29 cellular contexts compared by ENCODE assay signal in the genomic region with DNA sequence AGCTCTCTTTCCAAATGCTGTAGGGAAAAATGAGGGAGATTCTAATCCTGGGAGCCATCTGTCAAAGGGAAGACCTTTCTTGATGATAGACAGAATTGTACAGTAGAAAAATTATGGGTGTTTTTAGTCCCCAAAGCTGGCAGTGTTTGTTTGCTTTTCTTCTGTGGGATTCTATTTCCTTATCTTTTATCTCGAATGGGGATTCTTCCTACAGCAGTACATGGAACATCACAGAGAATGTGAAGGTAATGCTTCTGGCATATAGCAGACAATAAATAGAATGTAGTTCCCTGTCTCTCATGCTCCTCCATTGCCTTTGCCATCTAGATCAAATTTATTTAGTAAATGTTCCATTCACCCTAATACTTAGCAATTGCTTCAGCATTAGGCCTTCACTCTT.
"Had no signal": no experiment of that assay in that cellular context is flagged by ENCODE, and none has a peak within 500 bp of the region (broad histone marks: within the 10 kb centered on the region; RNA-seq: fewer than 3 reads in every experiment).

No MANE protein-coding gene starts in this region.

- ATAC-seq: heart right ventricle; left cardiac atrium; naive thymus-derived CD4-positive, alpha-beta T cell; psoas muscle; right cardiac atrium; stimulated activated effector memory CD8-positive, alpha-beta T cell treated with anti-CD3 and anti-CD28 coated beads, Interleukin-12 subunit alpha, Interleukin-12 subunit beta, amount 100 ng/mL, for 72 hours had no signal

- H3K9me3 Mint-ChIP-seq: naive thymus-derived CD4-positive, alpha-beta T cell; nephron; stimulated activated effector memory CD8-positive, alpha-beta T cell treated with anti-CD3 and anti-CD28 coated beads, Interleukin-12 subunit alpha, Interleukin-12 subunit beta, amount 100 ng/mL, for 72 hours had no signal

- H3K36me3 ChIP-seq: colonic mucosa, esophagus squamous epithelium, heart right ventricle, left lung, ovary, sigmoid colon, vagina had no signal

- H3K9me3 ChIP-seq: colonic mucosa, esophagus squamous epithelium, heart right ventricle, left lung, ovary, psoas muscle, sigmoid colon, testis, vagina had no signal

- H3K4me3 Mint-ChIP-seq: naive thymus-derived CD4-positive, alpha-beta T cell; nephron; stimulated activated effector memory CD8-positive, alpha-beta T cell treated with anti-CD3 and anti-CD28 coated beads, Interleukin-12 subunit alpha, Interleukin-12 subunit beta, amount 100 ng/mL, for 72 hours had no signal

- H3K36me3 Mint-ChIP-seq: naive thymus-derived CD4-positive, alpha-beta T cell; stimulated activated effector memory CD8-positive, alpha-beta T cell treated with anti-CD3 and anti-CD28 coated beads, Interleukin-12 subunit alpha, Interleukin-12 subunit beta, amount 100 ng/mL, for 72 hours had no signal

- H3K27ac Mint-ChIP-seq: naive thymus-derived CD4-positive, alpha-beta T cell; nephron; stimulated activated effector memory CD8-positive, alpha-beta T cell treated with anti-CD3 and anti-CD28 coated beads, Interleukin-12 subunit alpha, Interleukin-12 subunit beta, amount 100 ng/mL, for 72 hours had no signal

- H3K27me3 ChIP-seq: colonic mucosa, heart right ventricle, left lung, ovary, sigmoid colon, testis, vagina had no signal

- H3K4me3 ChIP-seq: colonic mucosa, esophagus squamous epithelium, heart right ventricle, left lung, ovary, psoas muscle, sigmoid colon, testis, vagina had no signal

- H3K4me1 ChIP-seq: colonic mucosa, left lung, psoas muscle, vagina had no signal

- DNase-seq: colonic mucosa; dermis blood vessel endothelial cell; effector memory CD4-positive, alpha-beta T cell; erythroblast; esophagus squamous epithelium; foreskin melanocyte; glutamatergic neuron; heart right ventricle; hippocampal formation; left cardiac atrium; left lung; mesenchymal stem cell; midbrain; naive thymus-derived CD4-positive, alpha-beta T cell; nucleus accumbens; ovary; posterior cingulate gyrus; psoas muscle; right cardiac atrium; sigmoid colon; stimulated activated CD4-positive, alpha-beta T cell treated with anti-CD3 and anti-CD28 coated beads, Interleukin-2, amount 100 ng/mL, for 24 hours; stimulated activated CD4-positive, alpha-beta T cell treated with anti-CD3 and anti-CD28 coated beads, Interleukin-4, amount 100 ng/mL, for 24 hours; stimulated activated naive CD4-positive, alpha-beta T cell treated with Interleukin-2 at 50 U/mL for 16 hours; substantia nigra; testis; trophoblast cell had no signal

- H3K4me1 Mint-ChIP-seq: naive thymus-derived CD4-positive, alpha-beta T cell had no signal

- H3K27ac ChIP-seq: colonic mucosa, esophagus squamous epithelium, heart right ventricle, left lung, ovary, psoas muscle, sigmoid colon, testis, vagina had no signal
